ENCODE assay signal across 8 cellular contexts in genomic region chr19:13905634-13906524, GRCh38. TPM values are rescaled to one million over a fixed set of nuclear protein-coding genes. Genes with fewer than 3 reads are reported as not detected.
DNase-seq lines count a peak whose midpoint lies in the region; ATAC-seq lines count a peak whose summit lies in the region.

Gene BRME1, minus strand, starts transcription at chr19:13906117. Its CDS starts 1,225 bp downstream, at chr19:13904892.
Gene CC2D1A, plus strand, starts transcription at chr19:13906201. Its CDS starts 241 bp downstream, at chr19:13906442.

- H3K4me3 ChIP-seq in CD4-positive, CD25-positive, alpha-beta regulatory T cell (ENCODE audit: low read depth, low read length): peak within 1 kb of the TSS; percentile 72
- H3K4me3 ChIP-seq in mesendoderm (ENCODE audit: low read length): peak within 1 kb of the TSS; percentile 86

- H3K18ac ChIP-seq in mesendoderm (ENCODE audit: low read length): no peak within 1 kb of the TSS

- ATAC-seq in CD4-positive, CD25-positive, alpha-beta regulatory T cell (ENCODE audit: low read depth in 2 of 2): peak; percentile 99
- ATAC-seq in GM19438 (IDR thresholded peaks at IDR 0.05; ENCODE audit: low read depth, unreplicated experiment): peak; percentile 89
- peak; percentile 99 for ATAC-seq in effector memory CD8-positive, alpha-beta T cell (replicated peaks)

- H2BK5ac ChIP-seq in mesendoderm (ENCODE audit: low read length): no peak within 1 kb of the TSS

- no peak within 1 kb of the TSS for H3K4ac ChIP-seq in mesendoderm (ENCODE audit: low read depth, low read length)

- H3K4me3 Mint-ChIP-seq in CD4-positive, CD25-positive, alpha-beta regulatory T cell: peak within 1 kb of the TSS; percentile 87 to 93 (median 90)
- peak within 1 kb of the TSS; percentile 85 to 87 for H3K4me3 Mint-ChIP-seq in effector memory CD8-positive, alpha-beta T cell

- H3K27me3 Mint-ChIP-seq in CD4-positive, CD25-positive, alpha-beta regulatory T cell: no peaks in the 10 kb centered on the region
- no peaks in the 10 kb centered on the region for H3K27me3 Mint-ChIP-seq in effector memory CD8-positive, alpha-beta T cell

- DNase-seq in CD4-positive, CD25-positive, alpha-beta regulatory T cell: peak; percentile 92 to 94 (median 92)
- DNase-seq in HS-27A (ENCODE audit: low read depth): peak; percentile 52
- peak; percentile 58 for DNase-seq in NK-92 (lab: John Stamatoyannopoulos, UW; ENCODE audit: unreplicated experiment)
- peak; percentile 88 to 89 for DNase-seq in activated CD8-positive, alpha-beta memory T cell treated with anti-CD3 and anti-CD28 coated beads for 4 hours (ENCODE audit: low read depth in 2 of 2)
- DNase-seq in effector memory CD8-positive, alpha-beta T cell: peak; percentile 93 to 95 (median 93)
- DNase-seq in mesendoderm: peak; percentile 91
- peak; percentile 91 for DNase-seq in stimulated activated CD8-positive, alpha-beta memory T cell treated with anti-CD3 and anti-CD28 coated beads, Interleukin-12 subunit alpha, Interleukin-12 subunit beta, amount 100 ng/mL, for 4 hours (ENCODE audit: low read depth)

- peaks cover 6% of the 10 kb centered on the region for H3K36me3 Mint-ChIP-seq in CD4-positive, CD25-positive, alpha-beta regulatory T cell
- H3K36me3 Mint-ChIP-seq in effector memory CD8-positive, alpha-beta T cell (ENCODE audit: insufficient read depth): peaks cover 19% of the 10 kb centered on the region

- no peaks in the 10 kb centered on the region for H3K79me2 ChIP-seq in mesendoderm (ENCODE audit: control insufficient read depth, insufficient read depth, low read length)

- no peak within 1 kb of the TSS for H4K8ac ChIP-seq in mesendoderm (ENCODE audit: low read depth, low read length)

- no peak within 1 kb of the TSS for H4K5ac ChIP-seq in mesendoderm (ENCODE audit: low read length)

- H2BK120ac ChIP-seq in mesendoderm (ENCODE audit: low read depth, low read length): no peak within 1 kb of the TSS

- no peaks in the 10 kb centered on the region for H3K9me3 ChIP-seq in CD4-positive, CD25-positive, alpha-beta regulatory T cell (ENCODE audit: control insufficient read depth in 2 of 2, low read length in 2 of 2)

- peaks cover 17% of the 10 kb centered on the region for H3K4me1 ChIP-seq in CD4-positive, CD25-positive, alpha-beta regulatory T cell (ENCODE audit: control insufficient read depth, insufficient read depth, low read length, poor library complexity, severe bottlenecking)
- no peaks in the 10 kb centered on the region for H3K4me1 ChIP-seq in mesendoderm (ENCODE audit: control insufficient read depth, low read depth, low read length)

- peak within 1 kb of the TSS; percentile 66 for H3K23ac ChIP-seq in mesendoderm (ENCODE audit: low read length)

- WGBS in mesendoderm (ENCODE audit: extremely low coverage, insufficient coverage, low lambda C conversion rate): no CpG with 5 or more reads among the region's 87 CpGs

- H3K79me1 ChIP-seq in mesendoderm (ENCODE audit: low read length): no peaks in the 10 kb centered on the region

- no peak within 1 kb of the TSS for H2AK5ac ChIP-seq in mesendoderm (ENCODE audit: low read length)

- H3K4me1 Mint-ChIP-seq in CD4-positive, CD25-positive, alpha-beta regulatory T cell: peaks cover 0 to 18% (median 11%) of the 10 kb centered on the region in 4 donors
- H3K4me1 Mint-ChIP-seq in effector memory CD8-positive, alpha-beta T cell (ENCODE audit: low read depth in 2 of 2): peaks cover 14 to 16% of the 10 kb centered on the region in 2 donors

- H3K27ac Mint-ChIP-seq in CD4-positive, CD25-positive, alpha-beta regulatory T cell: peak within 1 kb of the TSS; percentile 88 to 93 (median 89)
- H3K27ac Mint-ChIP-seq in effector memory CD8-positive, alpha-beta T cell: peak within 1 kb of the TSS; percentile 68 to 86

- peaks cover 2% of the 10 kb centered on the region for H3K36me3 ChIP-seq in CD4-positive, CD25-positive, alpha-beta regulatory T cell (ENCODE audit: control insufficient read depth, insufficient read depth, low read length)
- no peaks in the 10 kb centered on the region for H3K36me3 ChIP-seq in mesendoderm (ENCODE audit: control insufficient read depth, insufficient read depth, low read length)

- peak within 1 kb of the TSS; percentile 96 for H3K56ac ChIP-seq in mesendoderm (ENCODE audit: low read length)

- no peaks in the 10 kb centered on the region for H3K9me3 Mint-ChIP-seq in CD4-positive, CD25-positive, alpha-beta regulatory T cell
- no peaks in the 10 kb centered on the region for H3K9me3 Mint-ChIP-seq in effector memory CD8-positive, alpha-beta T cell

- no peak within 1 kb of the TSS for H2BK15ac ChIP-seq in mesendoderm (replicated peaks; ENCODE audit: low read depth)

- H3K9ac ChIP-seq in mesendoderm (ENCODE audit: low read length): peak within 1 kb of the TSS; percentile 89

- peak within 1 kb of the TSS; percentile 87 for H3K4me2 ChIP-seq in mesendoderm (ENCODE audit: low read length)

- no peaks in the 10 kb centered on the region for H3K27me3 ChIP-seq in CD4-positive, CD25-positive, alpha-beta regulatory T cell (ENCODE audit: control insufficient read depth, insufficient read depth, low read length)
- H3K27me3 ChIP-seq in mesendoderm (ENCODE audit: insufficient read depth, low read length, poor library complexity): no peaks in the 10 kb centered on the region

- H3K27ac ChIP-seq in CD4-positive, CD25-positive, alpha-beta regulatory T cell (ENCODE audit: insufficient read depth, low read length, poor library complexity, severe bottlenecking): peak within 1 kb of the TSS; percentile 68
- no peak within 1 kb of the TSS for H3K27ac ChIP-seq in mesendoderm (ENCODE audit: low read depth, low read length)

RNA-seq across cellular contexts. Expression of gene BRME1, which starts in this region (rescaled TPM):
- total RNA-seq in CD4-positive, CD25-positive, alpha-beta regulatory T cell: 1.7 TPM
- under 1 TPM in 3 of 4 donors, not detected in 1; 0.24 to 0.63 (median 0.53) TPM for polyA plus RNA-seq in CD4-positive, CD25-positive, alpha-beta regulatory T cell
- 2.2 TPM for polyA plus RNA-seq in mesendoderm (2013, experiment 1 of 2)
- 1.8 TPM for polyA plus RNA-seq in mesendoderm (2013, experiment 2 of 2)

RNA-seq across cellular contexts. Expression of gene CC2D1A, which starts in this region (rescaled TPM):
- total RNA-seq in CD4-positive, CD25-positive, alpha-beta regulatory T cell: 35.0 TPM
- polyA plus RNA-seq in CD4-positive, CD25-positive, alpha-beta regulatory T cell: 1 to 10 TPM; 3.7 to 4.9 (median 4.2) TPM
- 12.2 TPM for polyA plus RNA-seq in mesendoderm (2013, experiment 1 of 2)
- 12.1 TPM for polyA plus RNA-seq in mesendoderm (2013, experiment 2 of 2)
